2 cellular contexts compared by ENCODE assay signal in genomic region chr7:66929170-66929569, GRCh38.
TF ChIP-seq lines count a peak whose summit lies in the region.

No MANE protein-coding gene starts in this region.

TF ChIP-seq in SK-N-SH, 30 proteins besides CTCF, POLR2A, EP300 and RAD21 (continued from another document):
- peak; percentile 85 for TF ChIP-seq REST (IDR thresholded peaks at IDR 0.05; ENCODE audit: low read depth, low read length)

TF ChIP-seq in SK-N-SH treated with all-trans-retinoic acid at 6 μM for 48 hours, 23 proteins besides CTCF, POLR2A, EP300 and RAD21 (continued from another document):
- TF ChIP-seq CSRNP3 (CRISPR knock-in tag; IDR thresholded peaks at IDR 0.05) (no peak), ZNF70 (CRISPR knock-in tag; IDR thresholded peaks at IDR 0.05) (no peak), POU6F1 (CRISPR knock-in tag; IDR thresholded peaks at IDR 0.05; ENCODE audit: borderline replicate concordance, low read depth) (no peak), TSHZ2 (CRISPR knock-in tag; IDR thresholded peaks at IDR 0.05) (no peak), ISL1 (CRISPR knock-in tag; IDR thresholded peaks at IDR 0.05) (no peak), ARNTL (CRISPR knock-in tag; IDR thresholded peaks at IDR 0.05; ENCODE audit: borderline replicate concordance, low read depth) (no peak)
